In genomic region chr12:130433834-130434233, GRCh38 we compare ENCODE assay signal across 23 cellular contexts.
"Had no signal": no experiment of that assay in that cellular context is flagged by ENCODE, and none has a peak within 500 bp of the region (broad histone marks: within the 10 kb centered on the region; RNA-seq: fewer than 3 reads in every experiment).

No MANE protein-coding gene starts in this region.

- H3K36me3 Mint-ChIP-seq: immature natural killer cell; naive thymus-derived CD4-positive, alpha-beta T cell; natural killer cell treated with Interleukin-12 subunit alpha and Interleukin-12 subunit beta and Interleukin-15 and Interleukin-18, amount 100 ng/mL, for 72 hours; stimulated activated naive B cell treated with anti-CD40 and anti-IgM and Interleukin-4, amounts not matched to agents 10 μg/mL and 1 μg/mL and 100 μg/mL, for 72 hours had no signal

- H3K4me3 Mint-ChIP-seq: immature natural killer cell; naive thymus-derived CD4-positive, alpha-beta T cell; natural killer cell treated with Interleukin-12 subunit alpha and Interleukin-12 subunit beta and Interleukin-15 and Interleukin-18, amount 100 ng/mL, for 72 hours; stimulated activated naive B cell treated with anti-CD40 and anti-IgM and Interleukin-4, amounts not matched to agents 10 μg/mL and 1 μg/mL and 100 μg/mL, for 72 hours had no signal

- H3K27ac Mint-ChIP-seq: immature natural killer cell; naive thymus-derived CD4-positive, alpha-beta T cell; natural killer cell treated with Interleukin-12 subunit alpha and Interleukin-12 subunit beta and Interleukin-15 and Interleukin-18, amount 100 ng/mL, for 72 hours; progenitor cell of endocrine pancreas; stimulated activated naive B cell treated with anti-CD40 and anti-IgM and Interleukin-4, amounts not matched to agents 10 μg/mL and 1 μg/mL and 100 μg/mL, for 72 hours had no signal

- H3K27me3 ChIP-seq: heart left ventricle, left lung, ovary, right atrium auricular region, right lobe of liver, stomach, testis, thyroid gland, upper lobe of right lung had no signal

- H3K4me1 ChIP-seq: heart left ventricle, left lung, right atrium auricular region, right lobe of liver, stomach, testis, thyroid gland, upper lobe of right lung had no signal

- H3K27me3 Mint-ChIP-seq: natural killer cell treated with Interleukin-12 subunit alpha and Interleukin-12 subunit beta and Interleukin-15 and Interleukin-18, amount 100 ng/mL, for 72 hours; progenitor cell of endocrine pancreas; stimulated activated naive B cell treated with anti-CD40 and anti-IgM and Interleukin-4, amounts not matched to agents 10 μg/mL and 1 μg/mL and 100 μg/mL, for 72 hours had no signal

- H3K9me3 Mint-ChIP-seq: natural killer cell treated with Interleukin-12 subunit alpha and Interleukin-12 subunit beta and Interleukin-15 and Interleukin-18, amount 100 ng/mL, for 72 hours had no signal

- ATAC-seq: heart left ventricle; left colon; left lung; mucosa of descending colon; naive thymus-derived CD4-positive, alpha-beta T cell; natural killer cell treated with Interleukin-12 subunit alpha and Interleukin-12 subunit beta and Interleukin-15 and Interleukin-18, amount 100 ng/mL, for 72 hours; right lobe of liver; stimulated activated naive B cell treated with anti-CD40 and anti-IgM and Interleukin-4, amounts not matched to agents 10 μg/mL and 1 μg/mL and 100 μg/mL, for 72 hours; stimulated activated naive CD8-positive, alpha-beta T cell treated with anti-CD3 and anti-CD28 coated beads, Interleukin-15, Interleukin-2, amounts not matched to agents 100 U/mL and 50 U/mL, for 24 hours; upper lobe of right lung had no signal

- H3K4me3 ChIP-seq: heart left ventricle, left lung, lung, mucosa of descending colon, ovary, right atrium auricular region, right lobe of liver, stomach, testis, thyroid gland, upper lobe of right lung had no signal

- H3K36me3 ChIP-seq: heart left ventricle, left lung, ovary, right atrium auricular region, right lobe of liver, stomach, thyroid gland, upper lobe of right lung had no signal

- DNase-seq: heart left ventricle; hypothalamus; immature natural killer cell; mucosa of descending colon; naive thymus-derived CD4-positive, alpha-beta T cell; small intestine; stimulated activated CD4-positive, alpha-beta T cell treated with anti-CD3 and anti-CD28 coated beads, Interleukin-2, amount 100 ng/mL, for 24 hours; stimulated activated CD4-positive, alpha-beta T cell treated with anti-CD3 and anti-CD28 coated beads, Interleukin-4, amount 100 ng/mL, for 1 hour; stimulated activated naive B cell treated with anti-CD40 and anti-IgM and Interleukin-4, amounts not matched to agents 10 μg/mL and 1 μg/mL and 100 μg/mL, for 72 hours; stimulated activated naive CD8-positive, alpha-beta T cell treated with anti-CD3 and anti-CD28 coated beads, Interleukin-15, Interleukin-2, amounts not matched to agents 100 U/mL and 50 U/mL, for 24 hours; stomach; testis; thyroid gland; trophoblast cell had no signal

- H3K4me1 Mint-ChIP-seq: immature natural killer cell; naive thymus-derived CD4-positive, alpha-beta T cell; stimulated activated naive B cell treated with anti-CD40 and anti-IgM and Interleukin-4, amounts not matched to agents 10 μg/mL and 1 μg/mL and 100 μg/mL, for 72 hours had no signal

- H3K9me3 ChIP-seq: mucosa of descending colon, ovary, right atrium auricular region, right lobe of liver, testis, thyroid gland, upper lobe of right lung had no signal

- H3K27ac ChIP-seq: heart left ventricle, left lung, ovary, right atrium auricular region, right lobe of liver, stomach, testis, thyroid gland, upper lobe of right lung had no signal
